ENCODE assay signal across 3 cellular contexts in genomic region chr19:13499682-13500081, GRCh38.
"Had no signal": no experiment of that assay in that cellular context is flagged by ENCODE, and none has a peak within 500 bp of the region (broad histone marks: within the 10 kb centered on the region; RNA-seq: fewer than 3 reads in every experiment).

No MANE protein-coding gene starts in this region.

- ATAC-seq: GM12878 had no signal

- DNase-seq: GDM1, GF-D8 had no signal
